Comparison of ENCODE assay signal across 8 cellular contexts in the genomic region with DNA sequence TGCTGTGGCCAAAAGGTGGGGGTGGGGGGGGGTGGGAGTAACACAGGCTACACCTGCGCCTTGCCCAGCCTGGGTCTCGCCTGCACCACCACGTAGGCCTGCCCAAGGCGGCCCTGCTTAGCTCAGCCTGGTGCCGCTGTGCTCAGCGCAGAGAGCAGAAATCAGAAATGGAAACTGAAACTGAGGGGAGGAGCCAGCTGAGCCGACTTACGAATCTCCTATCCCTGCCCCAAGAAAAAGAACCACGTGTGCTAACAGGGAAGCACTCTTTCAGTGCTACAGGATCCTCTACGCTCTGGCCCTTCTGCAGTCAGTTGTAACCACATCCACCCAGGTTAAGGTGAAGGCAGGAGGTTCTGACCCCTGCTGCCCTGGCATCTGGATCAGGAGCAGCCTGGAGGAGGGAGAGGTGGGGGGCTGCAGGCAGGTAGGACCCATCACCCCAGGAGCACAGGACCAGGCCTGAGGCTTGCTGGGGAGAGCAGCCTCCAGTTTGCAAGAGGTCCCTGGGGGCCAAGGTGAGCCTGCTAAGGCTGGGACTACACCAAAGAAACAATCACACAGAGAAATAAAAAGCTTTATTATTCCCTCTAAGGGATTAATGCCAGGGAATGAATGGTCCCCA. TPM values are rescaled to one million over a fixed set of nuclear protein-coding genes. Genes with fewer than 3 reads are reported as not detected.
DNase-seq lines count a peak whose midpoint lies in the region; ATAC-seq and TF ChIP-seq lines count a peak whose summit lies in the region.

DHX58 (minus strand) TSS at position 163 of the 625 bp plus-strand sequence. CDS start 822 bp downstream, outside the sequence.

- H3K36me3 Mint-ChIP-seq in activated T-helper 17 cell treated with anti-CD3 and anti-CD28 coated beads, Interleukin-2, amount 50 U/mL, for 72 hours (ENCODE audit: low read depth), result peaks cover 20% of the 10 kb centered on the region

- no peak within 1 kb of the TSS for H3K14ac ChIP-seq in trophoblast cell (ENCODE audit: low read length)

- peak; percentile 92 for DNase-seq in ACHN
- peak in 2 of 3 donors; percentile 80 to 92 for DNase-seq in Peyer's patch
- DNase-seq in foreskin fibroblast, result peak; percentile 78 to 92
- peak; percentile 79 to 85 for DNase-seq in trophoblast cell
- DNase-seq in upper lobe of right lung, result peak; percentile 80

- H2AFZ ChIP-seq in trophoblast cell (ENCODE audit: insufficient read depth, low read length, poor library complexity), result no peak within 1 kb of the TSS

- in situ Hi-C loops in ACHN (cut with HindIII; ENCODE audit: low pct_ligation_motif_present, low pct_unique_long_range_greater_than_20kb, low sequenced_read_pairs), result loop anchor here (25.0 kb wide), 1 partner anchor 150 kb away; the partner anchor contains the start of gene CNP

- peaks cover 11% of the 10 kb centered on the region for H3K4me1 Mint-ChIP-seq in activated T-helper 17 cell treated with anti-CD3 and anti-CD28 coated beads, Interleukin-2, amount 50 U/mL, for 72 hours

- H3K9ac ChIP-seq in trophoblast cell (ENCODE audit: low read length), result no peak within 1 kb of the TSS

- H3K27me3 ChIP-seq in Peyer's patch (no peaks in the 10 kb centered on the region), trophoblast cell (ENCODE audit: insufficient read depth, low read length) (no peaks in the 10 kb centered on the region), upper lobe of right lung (no peaks in the 10 kb centered on the region)

- H3K23ac ChIP-seq in trophoblast cell (ENCODE audit: low read length), result no peak within 1 kb of the TSS

- peak within 1 kb of the TSS; percentile 86 for H3K4me3 Mint-ChIP-seq in activated T-helper 17 cell treated with anti-CD3 and anti-CD28 coated beads, Interleukin-2, amount 50 U/mL, for 72 hours

- H3K9me3 ChIP-seq in Peyer's patch (no peaks in the 10 kb centered on the region), trophoblast cell (ENCODE audit: insufficient read depth, low read depth, low read length) (peaks cover 2% of the 10 kb centered on the region), upper lobe of right lung (no peaks in the 10 kb centered on the region)

- no peak for TF ChIP-seq CTCF in Peyer's patch (IDR thresholded peaks at IDR 0.05)
- TF ChIP-seq CTCF in foreskin fibroblast (IDR thresholded peaks at IDR 0.05; ENCODE audit: low read depth, low read length), result no peak
- TF ChIP-seq CTCF in upper lobe of right lung (IDR thresholded peaks at IDR 0.05), result no peak

- TF ChIP-seq POLR2A in Peyer's patch (IDR thresholded peaks at IDR 0.05), result peak; percentile 23 to 72

- intact Hi-C loops in upper lobe of right lung (cut with DNase I), result loop anchor here (10.0 kb wide), 2 partner anchors 88 to 148 kb away; partner anchors contain the start of genes CNP and NKIRAS2

- H3K4me1 ChIP-seq in Peyer's patch (peaks cover 0 to 19% (median 15%) of the 10 kb centered on the region in 4 donors), trophoblast cell (ENCODE audit: control insufficient read depth in 1 of 2, insufficient read depth in 2 of 2, low read length in 2 of 2) (no peaks in the 10 kb centered on the region), upper lobe of right lung (peaks cover 19% of the 10 kb centered on the region)

- H3K4me3 ChIP-seq in Peyer's patch, result peak within 1 kb of the TSS; percentile 38 to 60 (median 56)
- peak within 1 kb of the TSS; percentile 40 to 72 for H3K4me3 ChIP-seq in foreskin fibroblast (ENCODE audit: low read depth in 1 of 2, low read length in 2 of 2)
- H3K4me3 ChIP-seq in trophoblast cell (ENCODE audit: low read depth, low read length), result no peak within 1 kb of the TSS
- peak within 1 kb of the TSS; percentile 75 for H3K4me3 ChIP-seq in upper lobe of right lung

- no peak within 1 kb of the TSS for H4K12ac ChIP-seq in trophoblast cell (ENCODE audit: low read depth, low read length)

- H3K4me2 ChIP-seq in trophoblast cell (ENCODE audit: low read length), result no peak within 1 kb of the TSS

- H3K18ac ChIP-seq in trophoblast cell (ENCODE audit: low read length), result no peak within 1 kb of the TSS

- no peaks in the 10 kb centered on the region for H3K79me1 ChIP-seq in trophoblast cell (ENCODE audit: low read length)

- ATAC-seq in GM18909 (IDR thresholded peaks at IDR 0.05; ENCODE audit: poor library complexity, unreplicated experiment) (peak; percentile 69), HG03159 (IDR thresholded peaks at IDR 0.05; ENCODE audit: unreplicated experiment) (peak; percentile 55), upper lobe of right lung (peak; percentile 89)
- ATAC-seq in activated T-helper 17 cell treated with anti-CD3 and anti-CD28 coated beads, Interleukin-2, amount 50 U/mL, for 72 hours (replicated peaks), result peak; percentile 90

- no peak within 1 kb of the TSS for H2BK120ac ChIP-seq in trophoblast cell (ENCODE audit: insufficient read depth, low read length, poor library complexity)

- no peaks in the 10 kb centered on the region for H3K9me3 Mint-ChIP-seq in activated T-helper 17 cell treated with anti-CD3 and anti-CD28 coated beads, Interleukin-2, amount 50 U/mL, for 72 hours

- no peak within 1 kb of the TSS for H2BK5ac ChIP-seq in trophoblast cell (ENCODE audit: low read depth, low read length, poor library complexity)

- no peak within 1 kb of the TSS for H2AK5ac ChIP-seq in trophoblast cell (ENCODE audit: low read length)

- H4K8ac ChIP-seq in trophoblast cell (ENCODE audit: low read depth, low read length), result no peak within 1 kb of the TSS

- no peak within 1 kb of the TSS for H4K91ac ChIP-seq in trophoblast cell (ENCODE audit: low read depth, low read length)

- H3K36me3 ChIP-seq in Peyer's patch (no peaks in the 10 kb centered on the region), trophoblast cell (ENCODE audit: control insufficient read depth in 1 of 2, insufficient read depth in 2 of 2, low read length in 2 of 2) (peaks cover 7 to 14% of the 10 kb centered on the region in 2 experiments), upper lobe of right lung (peaks cover 27% of the 10 kb centered on the region)

- H3K4ac ChIP-seq in trophoblast cell (ENCODE audit: low read depth, low read length), result no peak within 1 kb of the TSS

- peak within 1 kb of the TSS; percentile 95 for H3K27ac Mint-ChIP-seq in activated T-helper 17 cell treated with anti-CD3 and anti-CD28 coated beads, Interleukin-2, amount 50 U/mL, for 72 hours

- H3K79me2 ChIP-seq in trophoblast cell (ENCODE audit: control insufficient read depth, insufficient read depth, low read length, poor library complexity), result no peaks in the 10 kb centered on the region

- WGBS in trophoblast cell (ENCODE audit: extremely low coverage, insufficient coverage, insufficient read length), result no CpG with 5 or more reads among the region's 10 CpGs

- H2BK12ac ChIP-seq in trophoblast cell (ENCODE audit: low read length), result no peak within 1 kb of the TSS

- H3K27ac ChIP-seq in Peyer's patch (peak within 1 kb of the TSS; percentile 87 to 96 (median 93)), trophoblast cell (ENCODE audit: low read depth, low read length) (no peak within 1 kb of the TSS), upper lobe of right lung (peak within 1 kb of the TSS; percentile 92)

- no peaks in the 10 kb centered on the region for H3K27me3 Mint-ChIP-seq in activated T-helper 17 cell treated with anti-CD3 and anti-CD28 coated beads, Interleukin-2, amount 50 U/mL, for 72 hours

RNA-seq across cellular contexts. Expression of gene DHX58, which starts in this region (rescaled TPM):
- total RNA-seq in Peyer's patch, result 10 to 100 TPM; 12.8 to 24.8 (median 18.4) TPM
- total RNA-seq in activated T-helper 17 cell treated with anti-CD3 and anti-CD28 coated beads, Interleukin-2, amount 50 U/mL, for 72 hours, result 10 to 100 TPM; 12.0 to 19.1 TPM
- 0.10 and 0.22 TPM in 2 replicates for polyA plus RNA-seq in trophoblast cell (2013)
- 27.5 TPM for total RNA-seq in upper lobe of right lung
